In genomic region chr3:149554826-149555225, GRCh38 we compare ENCODE assay signal across 10 cellular contexts.
A peak's percentile ranks its signal among the peaks of the same experiment; 100 is the strongest.
DNase-seq lines count a peak whose midpoint lies in the region; ATAC-seq, FAIRE-seq and TF ChIP-seq lines count a peak whose summit lies in the region.
"Had no signal": no experiment of that assay in that cellular context is flagged by ENCODE, and none has a peak within 500 bp of the region (broad histone marks: within the 10 kb centered on the region; RNA-seq: fewer than 3 reads in every experiment).

No MANE protein-coding gene starts in this region.

- H2AFZ ChIP-seq in SK-N-SH (ENCODE audit: low read depth) (no peak overlapping the region), neuronal stem cell (ENCODE audit: low read length) (no peak overlapping the region)

- no peak overlapping the region for H4K91ac ChIP-seq in neuronal stem cell (ENCODE audit: low read depth, low read length, poor library complexity)

- no peak overlapping the region for H2BK120ac ChIP-seq in neuronal stem cell (ENCODE audit: low read depth, low read length)

- H3K36me3 ChIP-seq in SK-N-SH (replicated peaks in 1 of 2; ENCODE audit: control insufficient read depth in 1 of 2, insufficient read depth in 2 of 2, low read length in 1 of 2) (peaks cover 0 to 5% of the 10 kb centered on the region in 2 experiments), sigmoid colon (no peaks in the 10 kb centered on the region), neuronal stem cell (replicated peaks in 1 of 2; ENCODE audit: control insufficient read depth in 2 of 2, insufficient read depth in 2 of 2, low read length in 2 of 2) (peaks cover 0 to 5% of the 10 kb centered on the region in 2 donors), testis (ENCODE audit: low read depth, missing control alignments) (no peaks in the 10 kb centered on the region)

- H3K27me3 ChIP-seq in SK-N-SH (ENCODE audit: insufficient read depth) (no peaks in the 10 kb centered on the region), sigmoid colon (no peaks in the 10 kb centered on the region), neuronal stem cell (ENCODE audit: control insufficient read depth in 3 of 3, insufficient read depth in 3 of 3, low read depth in 1 of 3, low read length in 3 of 3) (no peaks in the 10 kb centered on the region), testis (no peaks in the 10 kb centered on the region)

- H2BK15ac ChIP-seq in neuronal stem cell (ENCODE audit: low read length): no peak overlapping the region

- H3K9me3 ChIP-seq in SK-N-SH (no peaks in the 10 kb centered on the region), sigmoid colon (no peaks in the 10 kb centered on the region), neuronal stem cell (replicated peaks in 1 of 2; ENCODE audit: control insufficient read depth in 2 of 2, insufficient read depth in 1 of 2, low read depth in 1 of 2, low read length in 2 of 2) (no peaks in the 10 kb centered on the region), testis (no peaks in the 10 kb centered on the region)

- H3K4me1 ChIP-seq in SK-N-SH (ENCODE audit: control insufficient read depth in 1 of 2, insufficient read depth in 2 of 2, low read depth in 1 of 2, low read length in 1 of 2): peaks cover 24 to 49% of the 10 kb centered on the region in 2 experiments
- H3K4me1 ChIP-seq in sigmoid colon: peaks cover 0 to 82% (median 64%) of the 10 kb centered on the region in 4 donors
- peaks cover 16 to 19% of the 10 kb centered on the region in 2 donors for H3K4me1 ChIP-seq in neuronal stem cell (ENCODE audit: control insufficient read depth in 2 of 2, insufficient read depth in 1 of 2, low read depth in 1 of 2, low read length in 2 of 2)
- H3K4me1 ChIP-seq in testis: peaks cover 29% of the 10 kb centered on the region

- H3K27ac ChIP-seq in SK-N-SH (ENCODE audit: low read depth in 2 of 2, low read length in 1 of 2) (peak overlapping the region; percentile 92 to 95), sigmoid colon (peak overlapping the region; percentile 63 to 85 (median 70)), neuronal stem cell (replicated peaks; ENCODE audit: low read length) (no peak overlapping the region), testis (peak overlapping the region in 1 of 2 donors; percentile 60)

- H3F3A ChIP-seq in SK-N-SH (replicated peaks; ENCODE audit: insufficient read depth): peaks cover 34% of the 10 kb centered on the region

- no peak for ATAC-seq in GM18868 (IDR thresholded peaks at IDR 0.05; ENCODE audit: unreplicated experiment)

- H3K79me2 ChIP-seq in SK-N-SH (ENCODE audit: insufficient read depth): peaks cover 66% of the 10 kb centered on the region

- H3K4me3 ChIP-seq in SK-N-SH (ENCODE audit: low read depth in 2 of 2, low read length in 1 of 2): no peak overlapping the region
- H3K4me3 ChIP-seq in fibroblast of villous mesenchyme (ENCODE audit: low read depth, low read length): no peak overlapping the region
- no peak overlapping the region for H3K4me3 ChIP-seq in sigmoid colon
- no peak overlapping the region for H3K4me3 ChIP-seq in neuronal stem cell (ENCODE audit: low read length in 2 of 2)
- H3K4me3 ChIP-seq in testis: no peak overlapping the region

- WGBS in SK-N-SH (ENCODE audit: low lambda C conversion rate): 21% methylated on average over 4 of the region's 4 CpGs
- 10 to 45% methylated on average over 4 of the region's 4 CpGs for WGBS in sigmoid colon, 2 donors
- no CpG with 5 or more reads among the region's 4 CpGs for WGBS in neuronal stem cell (ENCODE audit: extremely low coverage in 2 of 2, insufficient read length in 2 of 2, insufficient replicate concordance in 1 of 2), 2 donors
- 35 to 52% methylated on average over 4 of the region's 4 CpGs for WGBS in testis, 2 donors

- FAIRE-seq in H54 (lab: Jason Lieb, UNC): peak; percentile 95

- intact Hi-C loops in sigmoid colon (cut with DNase I): no loop called here
- intact Hi-C loops in testis (cut with DNase I; ENCODE audit: low total_unique reads): no loop called here

- no peak overlapping the region for H2BK12ac ChIP-seq in neuronal stem cell (ENCODE audit: low read length)

- no peak overlapping the region for H3K23ac ChIP-seq in neuronal stem cell (ENCODE audit: low read depth, low read length, poor library complexity)

- no peaks in the 10 kb centered on the region for H3K9me2 ChIP-seq in SK-N-SH

- H3K4me2 ChIP-seq in SK-N-SH (peak overlapping the region; percentile 69), neuronal stem cell (ENCODE audit: insufficient read depth, low read length, poor library complexity, severe bottlenecking) (no peak overlapping the region)

- TF ChIP-seq EP300 in SK-N-SH (IDR thresholded peaks at IDR 0.05; ENCODE audit: borderline replicate concordance in 1 of 2, low read depth in 1 of 2, low read length in 1 of 2): peak in 1 of 2 experiments; percentile 67; a peak in 2 of 4 replicates
- peak in 1 of 4 donors; percentile 11 for TF ChIP-seq EP300 in sigmoid colon (IDR thresholded peaks at IDR 0.05)

- no peak for TF ChIP-seq CTCF in SK-N-SH (IDR thresholded peaks at IDR 0.05)
- TF ChIP-seq CTCF in fibroblast of villous mesenchyme (IDR thresholded peaks at IDR 0.05; ENCODE audit: insufficient read depth, low read depth, low read length): no peak
- no peak for TF ChIP-seq CTCF in sigmoid colon (IDR thresholded peaks at IDR 0.05)
- no peak for TF ChIP-seq CTCF in testis (IDR thresholded peaks at IDR 0.05)

- no peak overlapping the region for H4K8ac ChIP-seq in neuronal stem cell (ENCODE audit: low read depth, low read length)

- no peak overlapping the region for H3K18ac ChIP-seq in neuronal stem cell (ENCODE audit: low read length)

- no peaks in the 10 kb centered on the region for H4K20me1 ChIP-seq in SK-N-SH (ENCODE audit: insufficient read depth)

- POLR2A ChIA-PET in SK-N-SH (lab: Yijun Ruan, JAX): no interaction called here

- peak overlapping the region; percentile 64; the same call in 1 of the 2 replicates for H3K9ac ChIP-seq in SK-N-SH
- H3K9ac ChIP-seq in neuronal stem cell (ENCODE audit: low read depth, low read length, poor library complexity): no peak overlapping the region

- no peak overlapping the region for H3K4ac ChIP-seq in neuronal stem cell (ENCODE audit: low read length)

- DNase-seq in H54 (ENCODE audit: insufficient read length, low spot score): no peak
- no peak for DNase-seq in SK-N-SH
- DNase-seq in fibroblast of villous mesenchyme (ENCODE audit: low read depth): peak; percentile 86
- DNase-seq in sigmoid colon: no peak
- DNase-seq in mucosa of gallbladder (ENCODE audit: low spot score): no peak
- no peak for DNase-seq in neuronal stem cell (ENCODE audit: low spot score)
- DNase-seq in testis: no peak
- DNase-seq: activated CD4-positive, alpha-beta T cell treated with anti-CD3 and anti-CD28 coated beads, Interleukin-2, amount 50 U/mL, for 48 hours; stimulated activated CD4-positive, alpha-beta T cell treated with anti-CD3 and anti-CD28 coated beads, Interleukin-4, amount 100 ng/mL, for 24 hours had no signal

- TF ChIP-seq RAD21 in SK-N-SH (IDR thresholded peaks at IDR 0.05; ENCODE audit: low read length): no peak

- CTCF ChIA-PET in SK-N-SH (lab: Yijun Ruan, JAX): interaction anchor here (1.0 to 3.7 kb wide), 6 partner anchors 12 to 253 kb away, joined by 3 to 12 read pairs (median 6); no protein-coding TSS in a partner anchor

- H2BK5ac ChIP-seq in neuronal stem cell (ENCODE audit: low read length): no peak overlapping the region

- H2AK5ac ChIP-seq in neuronal stem cell (ENCODE audit: low read depth, low read length): no peak overlapping the region

- TF ChIP-seq POLR2A in H54 (IDR thresholded peaks at IDR 0.05; ENCODE audit: low read depth, low read length) (no peak), sigmoid colon (IDR thresholded peaks at IDR 0.05) (no peak), testis (IDR thresholded peaks at IDR 0.05) (no peak)

- no peak overlapping the region for H3K14ac ChIP-seq in neuronal stem cell (ENCODE audit: low read length)

- H3K79me1 ChIP-seq in neuronal stem cell (ENCODE audit: low read depth, low read length): no peaks in the 10 kb centered on the region

TF ChIP-seq in SK-N-SH, 30 proteins besides CTCF, POLR2A, EP300 and RAD21:
- TF ChIP-seq EZH2phosphoT487 (IDR thresholded peaks at IDR 0.05; ENCODE audit: borderline replicate concordance, low read depth) (no peak), FOXM1 (IDR thresholded peaks at IDR 0.05; ENCODE audit: low read depth) (peak; percentile 71; the same call in 1 of the 2 replicates), SMC3 (IDR thresholded peaks at IDR 0.05; ENCODE audit: low read depth, low read length) (no peak), PBX3 (IDR thresholded peaks at IDR 0.05) (no peak), JUND (IDR thresholded peaks at IDR 0.05) (peak; percentile 57), NFIC (IDR thresholded peaks at IDR 0.05; ENCODE audit: borderline replicate concordance) (peak; percentile 60), FOSL2 (IDR thresholded peaks at IDR 0.05; ENCODE audit: borderline replicate concordance, low read depth) (peak; percentile 74; the same call in 1 of the 2 replicates), TCF12 (IDR thresholded peaks at IDR 0.05) (peak; percentile 84)
- TF ChIP-seq, protein P1, sequence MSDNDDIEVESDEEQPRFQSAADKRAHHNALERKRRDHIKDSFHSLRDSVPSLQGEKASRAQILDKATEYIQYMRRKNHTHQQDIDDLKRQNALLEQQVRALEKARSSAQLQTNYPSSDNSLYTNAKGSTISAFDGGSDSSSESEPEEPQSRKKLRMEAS (IDR thresholded peaks at IDR 0.05; ENCODE audit: low read depth): peak; percentile 24; the same call in 1 of the 2 replicates
